In genomic region chr9:1979815-1980367, GRCh38 we compare ENCODE assay signal across 12 cellular contexts. TPM values are rescaled to one million over a fixed set of nuclear protein-coding genes. Genes with fewer than 3 reads are reported as not detected.
DNase-seq lines count a peak whose midpoint lies in the region; ATAC-seq lines count a peak whose summit lies in the region.
"Had no signal": no experiment of that assay in that cellular context is flagged by ENCODE, and none has a peak within 500 bp of the region (broad histone marks: within the 10 kb centered on the region; RNA-seq: fewer than 3 reads in every experiment).

No MANE protein-coding gene starts in this region.

- intact Hi-C loops in sciatic nerve (cut with DNase I), result no loop called here

- ATAC-seq in sciatic nerve (peak; percentile 83), HG02798 (IDR thresholded peaks at IDR 0.05; ENCODE audit: poor library complexity, unreplicated experiment) (no peak)
- no peak for ATAC-seq in activated CD4-positive, CD25-positive, alpha-beta regulatory T cell treated with anti-CD3 and anti-CD28 coated beads, Interleukin-2, amount 50 U/mL, for 24 hours
- ATAC-seq: activated CD4-positive, alpha-beta T cell treated with anti-CD3 and anti-CD28 coated beads for 36 hours had no signal

- DNase-seq in H4 (ENCODE audit: low spot score), result peak; percentile 88
- DNase-seq in SIG-M5 (lab: John Stamatoyannopoulos, UW), result peak; percentile 57
- DNase-seq in glomerular visceral epithelial cell (ENCODE audit: extremely low spot score), result peak; percentile 60
- no peak for DNase-seq in sciatic nerve (ENCODE audit: low spot score)
- DNase-seq in islet precursor cell, result no peak
- no peak for DNase-seq in activated effector memory CD4-positive, alpha-beta T cell treated with anti-CD3 and anti-CD28 coated beads, Interleukin-2, amount 50 U/mL, for 16 hours
- DNase-seq: activated CD4-positive, alpha-beta T cell treated with anti-CD3 and anti-CD28 coated beads for 36 hours; adrenal gland; GF-D8; NCI-H2227 treated with DMSO at 0.1 percent for 48 hours had no signal

RNA-seq across cellular contexts. Expression of gene SMARCA2, which starts 35.3 kb away (rescaled TPM):
- total RNA-seq in H4 (2014; rRNA removed; shearing (Covaris generic)), result 22.3 and 26.7 TPM in 2 replicates
- 198 TPM for total RNA-seq in sciatic nerve

Comparison
In these comparisons a context has a peak if more than half of its experiments do, and no peak if none do; other contexts are left out.
1. DNase-seq: peak in H4 (single experiment), SIG-M5 (single experiment) and glomerular visceral epithelial cell (single experiment); none in sciatic nerve (single experiment), islet precursor cell (single experiment) and activated effector memory CD4-positive, alpha-beta T cell treated with anti-CD3 and anti-CD28 coated beads, Interleukin-2, amount 50 U/mL, for 16 hours (single experiment).